In the genomic region with DNA sequence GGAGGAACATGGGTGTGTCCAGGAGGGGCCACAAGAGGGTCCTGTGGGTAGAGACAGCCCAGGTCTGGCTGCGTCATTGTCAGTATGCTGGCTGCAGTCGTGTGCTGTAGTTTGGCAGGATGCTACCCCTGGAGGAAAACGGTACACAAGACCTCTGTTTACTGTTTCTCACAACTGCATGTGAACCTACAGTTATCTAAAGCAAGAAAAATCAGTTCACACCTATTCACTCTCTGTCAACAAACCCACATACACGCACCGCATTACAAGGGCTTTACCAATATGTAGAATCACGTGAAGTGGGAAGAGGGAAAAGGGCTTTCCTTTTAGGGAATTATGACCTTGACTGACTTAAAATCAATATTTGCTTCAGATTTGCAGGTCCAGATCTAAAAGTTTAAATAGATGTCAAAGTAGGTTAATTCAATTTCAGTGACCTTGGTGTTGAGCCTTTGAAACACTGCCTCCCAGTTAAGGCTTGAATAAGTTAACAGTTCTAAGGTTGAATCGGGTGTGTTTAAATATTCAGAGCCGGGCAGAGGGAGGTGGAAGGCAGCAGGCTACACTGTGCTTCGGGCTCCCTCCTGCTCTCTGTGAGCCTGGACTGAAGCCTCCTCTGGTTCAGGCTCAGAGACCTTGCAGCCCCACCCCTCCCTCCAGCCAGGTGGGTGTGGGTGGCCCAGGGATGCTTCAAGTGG, we compare ENCODE assay signal across 1 cellular context.
TF ChIP-seq lines count a peak whose summit lies in the region.

No MANE protein-coding gene starts in this region.

TF ChIP-seq in HepG2, 621 proteins besides CTCF, POLR2A, EP300 and RAD21 (continued from another document and continues in another):
- TF ChIP-seq, protein P1, sequence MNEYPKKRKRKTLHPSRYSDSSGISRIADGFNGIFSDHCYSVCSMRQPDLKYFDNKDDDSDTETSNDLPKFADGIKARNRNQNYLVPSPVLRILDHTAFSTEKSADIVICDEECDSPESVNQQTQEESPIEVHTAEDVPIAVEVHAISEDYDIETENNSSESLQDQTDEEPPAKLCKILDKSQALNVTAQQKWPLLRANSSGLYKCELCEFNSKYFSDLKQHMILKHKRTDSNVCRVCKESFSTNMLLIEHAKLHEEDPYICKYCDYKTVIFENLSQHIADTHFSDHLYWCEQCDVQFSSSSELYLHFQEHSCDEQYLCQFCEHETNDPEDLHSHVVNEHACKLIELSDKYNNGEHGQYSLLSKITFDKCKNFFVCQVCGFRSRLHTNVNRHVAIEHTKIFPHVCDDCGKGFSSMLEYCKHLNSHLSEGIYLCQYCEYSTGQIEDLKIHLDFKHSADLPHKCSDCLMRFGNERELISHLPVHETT (CRISPR knock-in tag; conservative IDR thresholded peaks at IDR 0.05): no peak
- TF ChIP-seq ZNF441 (CRISPR knock-in tag; IDR thresholded peaks at IDR 0.05; ENCODE audit: borderline replicate concordance): no peak
- no peak for TF ChIP-seq ZMYM3 (CRISPR knock-in tag; IDR thresholded peaks at IDR 0.05)
- TF ChIP-seq IRX3 (CRISPR knock-in tag; IDR thresholded peaks at IDR 0.05; ENCODE audit: borderline replicate concordance, low read depth): no peak
- TF ChIP-seq SRY (CRISPR knock-in tag; IDR thresholded peaks at IDR 0.05): no peak
- TF ChIP-seq, protein P2, sequence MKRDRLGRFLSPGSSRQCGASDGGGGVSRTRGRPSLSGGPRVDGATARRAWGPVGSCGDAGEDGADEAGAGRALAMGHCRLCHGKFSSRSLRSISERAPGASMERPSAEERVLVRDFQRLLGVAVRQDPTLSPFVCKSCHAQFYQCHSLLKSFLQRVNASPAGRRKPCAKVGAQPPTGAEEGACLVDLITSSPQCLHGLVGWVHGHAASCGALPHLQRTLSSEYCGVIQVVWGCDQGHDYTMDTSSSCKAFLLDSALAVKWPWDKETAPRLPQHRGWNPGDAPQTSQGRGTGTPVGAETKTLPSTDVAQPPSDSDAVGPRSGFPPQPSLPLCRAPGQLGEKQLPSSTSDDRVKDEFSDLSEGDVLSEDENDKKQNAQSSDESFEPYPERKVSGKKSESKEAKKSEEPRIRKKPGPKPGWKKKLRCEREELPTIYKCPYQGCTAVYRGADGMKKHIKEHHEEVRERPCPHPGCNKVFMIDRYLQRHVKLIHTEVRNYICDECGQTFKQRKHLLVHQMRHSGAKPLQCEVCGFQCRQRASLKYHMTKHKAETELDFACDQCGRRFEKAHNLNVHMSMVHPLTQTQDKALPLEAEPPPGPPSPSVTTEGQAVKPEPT (CRISPR knock-in tag; IDR thresholded peaks at IDR 0.05; ENCODE audit: low read depth): no peak
- TF ChIP-seq, protein P3, sequence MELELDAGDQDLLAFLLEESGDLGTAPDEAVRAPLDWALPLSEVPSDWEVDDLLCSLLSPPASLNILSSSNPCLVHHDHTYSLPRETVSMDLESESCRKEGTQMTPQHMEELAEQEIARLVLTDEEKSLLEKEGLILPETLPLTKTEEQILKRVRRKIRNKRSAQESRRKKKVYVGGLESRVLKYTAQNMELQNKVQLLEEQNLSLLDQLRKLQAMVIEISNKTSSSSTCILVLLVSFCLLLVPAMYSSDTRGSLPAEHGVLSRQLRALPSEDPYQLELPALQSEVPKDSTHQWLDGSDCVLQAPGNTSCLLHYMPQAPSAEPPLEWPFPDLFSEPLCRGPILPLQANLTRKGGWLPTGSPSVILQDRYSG (CRISPR knock-in tag; IDR thresholded peaks at IDR 0.05): no peak
- TF ChIP-seq, protein P4, sequence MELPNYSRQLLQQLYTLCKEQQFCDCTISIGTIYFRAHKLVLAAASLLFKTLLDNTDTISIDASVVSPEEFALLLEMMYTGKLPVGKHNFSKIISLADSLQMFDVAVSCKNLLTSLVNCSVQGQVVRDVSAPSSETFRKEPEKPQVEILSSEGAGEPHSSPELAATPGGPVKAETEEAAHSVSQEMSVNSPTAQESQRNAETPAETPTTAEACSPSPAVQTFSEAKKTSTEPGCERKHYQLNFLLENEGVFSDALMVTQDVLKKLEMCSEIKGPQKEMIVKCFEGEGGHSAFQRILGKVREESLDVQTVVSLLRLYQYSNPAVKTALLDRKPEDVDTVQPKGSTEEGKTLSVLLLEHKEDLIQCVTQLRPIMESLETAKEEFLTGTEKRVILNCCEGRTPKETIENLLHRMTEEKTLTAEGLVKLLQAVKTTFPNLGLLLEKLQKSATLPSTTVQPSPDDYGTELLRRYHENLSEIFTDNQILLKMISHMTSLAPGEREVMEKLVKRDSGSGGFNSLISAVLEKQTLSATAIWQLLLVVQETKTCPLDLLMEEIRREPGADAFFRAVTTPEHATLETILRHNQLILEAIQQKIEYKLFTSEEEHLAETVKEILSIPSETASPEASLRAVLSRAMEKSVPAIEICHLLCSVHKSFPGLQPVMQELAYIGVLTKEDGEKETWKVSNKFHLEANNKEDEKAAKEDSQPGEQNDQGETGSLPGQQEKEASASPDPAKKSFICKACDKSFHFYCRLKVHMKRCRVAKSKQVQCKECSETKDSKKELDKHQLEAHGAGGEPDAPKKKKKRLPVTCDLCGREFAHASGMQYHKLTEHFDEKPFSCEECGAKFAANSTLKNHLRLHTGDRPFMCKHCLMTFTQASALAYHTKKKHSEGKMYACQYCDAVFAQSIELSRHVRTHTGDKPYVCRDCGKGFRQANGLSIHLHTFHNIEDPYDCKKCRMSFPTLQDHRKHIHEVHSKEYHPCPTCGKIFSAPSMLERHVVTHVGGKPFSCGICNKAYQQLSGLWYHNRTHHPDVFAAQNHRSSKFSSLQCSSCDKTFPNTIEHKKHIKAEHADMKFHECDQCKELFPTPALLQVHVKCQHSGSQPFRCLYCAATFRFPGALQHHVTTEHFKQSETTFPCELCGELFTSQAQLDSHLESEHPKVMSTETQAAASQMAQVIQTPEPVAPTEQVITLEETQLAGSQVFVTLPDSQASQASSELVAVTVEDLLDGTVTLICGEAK (IDR thresholded peaks at IDR 0.05): no peak
- TF ChIP-seq, protein P4 (CRISPR knock-in tag; IDR thresholded peaks at IDR 0.05): no peak
- no peak for TF ChIP-seq PRMT3 (CRISPR knock-in tag; IDR thresholded peaks at IDR 0.05; ENCODE audit: borderline replicate concordance, low read depth)
- TF ChIP-seq YEATS2 (CRISPR knock-in tag; IDR thresholded peaks at IDR 0.05; ENCODE audit: borderline replicate concordance): peak; percentile 59; the same call in 1 of the 2 replicates
- no peak for TF ChIP-seq SNAI1 (CRISPR knock-in tag; IDR thresholded peaks at IDR 0.05; ENCODE audit: borderline replicate concordance)
- no peak for TF ChIP-seq MTF1 (CRISPR knock-in tag; IDR thresholded peaks at IDR 0.05)
- peak; percentile 43; the same call in 1 of the 2 replicates for TF ChIP-seq MEIS2 (CRISPR knock-in tag; IDR thresholded peaks at IDR 0.05)
- TF ChIP-seq NONO (IDR thresholded peaks at IDR 0.05): no peak
- peak; percentile 72 for TF ChIP-seq NONO (CRISPR knock-in tag; conservative IDR thresholded peaks at IDR 0.05)
- TF ChIP-seq SETDB1 (CRISPR knock-in tag; IDR thresholded peaks at IDR 0.05; ENCODE audit: borderline replicate concordance): no peak
- no peak for TF ChIP-seq KLF13 (CRISPR knock-in tag; IDR thresholded peaks at IDR 0.05)
- TF ChIP-seq, protein P5, sequence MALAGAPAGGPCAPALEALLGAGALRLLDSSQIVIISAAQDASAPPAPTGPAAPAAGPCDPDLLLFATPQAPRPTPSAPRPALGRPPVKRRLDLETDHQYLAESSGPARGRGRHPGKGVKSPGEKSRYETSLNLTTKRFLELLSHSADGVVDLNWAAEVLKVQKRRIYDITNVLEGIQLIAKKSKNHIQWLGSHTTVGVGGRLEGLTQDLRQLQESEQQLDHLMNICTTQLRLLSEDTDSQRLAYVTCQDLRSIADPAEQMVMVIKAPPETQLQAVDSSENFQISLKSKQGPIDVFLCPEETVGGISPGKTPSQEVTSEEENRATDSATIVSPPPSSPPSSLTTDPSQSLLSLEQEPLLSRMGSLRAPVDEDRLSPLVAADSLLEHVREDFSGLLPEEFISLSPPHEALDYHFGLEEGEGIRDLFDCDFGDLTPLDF (CRISPR knock-in tag; IDR thresholded peaks at IDR 0.05): no peak
- 0 out of 2 replicates have a peak, but pooled peaks have one; percentile 33 for TF ChIP-seq GABPB1 (CRISPR knock-in tag; IDR thresholded peaks at IDR 0.05)
- no peak for TF ChIP-seq NFIB (CRISPR knock-in tag; IDR thresholded peaks at IDR 0.05; ENCODE audit: borderline replicate concordance)
- TF ChIP-seq NR1H2 (CRISPR knock-in tag; IDR thresholded peaks at IDR 0.05; ENCODE audit: borderline replicate concordance, low read depth): no peak
- no peak for TF ChIP-seq ZNF33A (CRISPR knock-in tag; IDR thresholded peaks at IDR 0.05; ENCODE audit: borderline replicate concordance)
- TF ChIP-seq ARNT (IDR thresholded peaks at IDR 0.05): no peak
- peak; percentile 97 for TF ChIP-seq HMG20A (CRISPR knock-in tag; IDR thresholded peaks at IDR 0.05; ENCODE audit: borderline replicate concordance)
- TF ChIP-seq ZNF567 (CRISPR knock-in tag; IDR thresholded peaks at IDR 0.05; ENCODE audit: borderline replicate concordance): no peak
- peak; percentile 63; the same call in 1 of the 2 replicates for TF ChIP-seq CEBPG (CRISPR knock-in tag; IDR thresholded peaks at IDR 0.05)
- no peak for TF ChIP-seq ZKSCAN1 (IDR thresholded peaks at IDR 0.05; ENCODE audit: low read length)
- TF ChIP-seq, protein P6, sequence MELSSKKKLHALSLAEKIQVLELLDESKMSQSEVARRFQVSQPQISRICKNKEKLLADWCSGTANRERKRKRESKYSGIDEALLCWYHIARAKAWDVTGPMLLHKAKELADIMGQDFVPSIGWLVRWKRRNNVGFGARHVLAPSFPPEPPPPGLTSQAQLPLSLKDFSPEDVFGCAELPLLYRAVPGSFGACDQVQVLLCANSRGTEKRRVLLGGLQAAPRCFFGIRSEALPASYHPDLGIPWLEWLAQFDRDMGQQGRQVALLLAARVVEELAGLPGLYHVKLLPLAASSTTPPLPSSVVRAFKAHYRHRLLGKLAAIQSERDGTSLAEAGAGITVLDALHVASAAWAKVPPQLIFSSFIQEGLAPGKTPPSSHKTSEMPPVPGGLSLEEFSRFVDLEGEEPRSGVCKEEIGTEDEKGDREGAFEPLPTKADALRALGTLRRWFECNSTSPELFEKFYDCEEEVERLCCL (CRISPR knock-in tag; IDR thresholded peaks at IDR 0.05; ENCODE audit: borderline replicate concordance): no peak
- no peak for TF ChIP-seq ZNF138 (CRISPR knock-in tag; IDR thresholded peaks at IDR 0.05; ENCODE audit: low read depth)
- TF ChIP-seq ATRX (CRISPR knock-in tag; IDR thresholded peaks at IDR 0.05; ENCODE audit: borderline replicate concordance): no peak
- TF ChIP-seq, protein P7, sequence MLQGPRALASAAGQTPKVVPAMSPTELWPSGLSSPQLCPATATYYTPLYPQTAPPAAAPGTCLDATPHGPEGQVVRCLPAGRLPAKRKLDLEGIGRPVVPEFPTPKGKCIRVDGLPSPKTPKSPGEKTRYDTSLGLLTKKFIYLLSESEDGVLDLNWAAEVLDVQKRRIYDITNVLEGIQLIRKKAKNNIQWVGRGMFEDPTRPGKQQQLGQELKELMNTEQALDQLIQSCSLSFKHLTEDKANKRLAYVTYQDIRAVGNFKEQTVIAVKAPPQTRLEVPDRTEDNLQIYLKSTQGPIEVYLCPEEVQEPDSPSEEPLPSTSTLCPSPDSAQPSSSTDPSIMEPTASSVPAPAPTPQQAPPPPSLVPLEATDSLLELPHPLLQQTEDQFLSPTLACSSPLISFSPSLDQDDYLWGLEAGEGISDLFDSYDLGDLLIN (CRISPR knock-in tag; IDR thresholded peaks at IDR 0.05; ENCODE audit: borderline replicate concordance): no peak
- TF ChIP-seq, protein P8, sequence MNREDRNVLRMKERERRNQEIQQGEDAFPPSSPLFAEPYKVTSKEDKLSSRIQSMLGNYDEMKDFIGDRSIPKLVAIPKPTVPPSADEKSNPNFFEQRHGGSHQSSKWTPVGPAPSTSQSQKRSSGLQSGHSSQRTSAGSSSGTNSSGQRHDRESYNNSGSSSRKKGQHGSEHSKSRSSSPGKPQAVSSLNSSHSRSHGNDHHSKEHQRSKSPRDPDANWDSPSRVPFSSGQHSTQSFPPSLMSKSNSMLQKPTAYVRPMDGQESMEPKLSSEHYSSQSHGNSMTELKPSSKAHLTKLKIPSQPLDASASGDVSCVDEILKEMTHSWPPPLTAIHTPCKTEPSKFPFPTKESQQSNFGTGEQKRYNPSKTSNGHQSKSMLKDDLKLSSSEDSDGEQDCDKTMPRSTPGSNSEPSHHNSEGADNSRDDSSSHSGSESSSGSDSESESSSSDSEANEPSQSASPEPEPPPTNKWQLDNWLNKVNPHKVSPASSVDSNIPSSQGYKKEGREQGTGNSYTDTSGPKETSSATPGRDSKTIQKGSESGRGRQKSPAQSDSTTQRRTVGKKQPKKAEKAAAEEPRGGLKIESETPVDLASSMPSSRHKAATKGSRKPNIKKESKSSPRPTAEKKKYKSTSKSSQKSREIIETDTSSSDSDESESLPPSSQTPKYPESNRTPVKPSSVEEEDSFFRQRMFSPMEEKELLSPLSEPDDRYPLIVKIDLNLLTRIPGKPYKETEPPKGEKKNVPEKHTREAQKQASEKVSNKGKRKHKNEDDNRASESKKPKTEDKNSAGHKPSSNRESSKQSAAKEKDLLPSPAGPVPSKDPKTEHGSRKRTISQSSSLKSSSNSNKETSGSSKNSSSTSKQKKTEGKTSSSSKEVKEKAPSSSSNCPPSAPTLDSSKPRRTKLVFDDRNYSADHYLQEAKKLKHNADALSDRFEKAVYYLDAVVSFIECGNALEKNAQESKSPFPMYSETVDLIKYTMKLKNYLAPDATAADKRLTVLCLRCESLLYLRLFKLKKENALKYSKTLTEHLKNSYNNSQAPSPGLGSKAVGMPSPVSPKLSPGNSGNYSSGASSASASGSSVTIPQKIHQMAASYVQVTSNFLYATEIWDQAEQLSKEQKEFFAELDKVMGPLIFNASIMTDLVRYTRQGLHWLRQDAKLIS (CRISPR knock-in tag; IDR thresholded peaks at IDR 0.05): no peak
